ENCODE assay signal across 8 cellular contexts in genomic region chr12:6927999-6928702, GRCh38. TPM values are rescaled to one million over a fixed set of nuclear protein-coding genes. Genes with fewer than 3 reads are reported as not detected.
A peak's percentile ranks its signal among the peaks of the same experiment; 100 is the strongest.
DNase-seq lines count a peak whose midpoint lies in the region; ATAC-seq and TF ChIP-seq lines count a peak whose summit lies in the region.

No MANE protein-coding gene starts in this region.

- H3K4me1 ChIP-seq in Loucy (ENCODE audit: insufficient read depth, low read length, poor library complexity, severe bottlenecking) (peaks cover 62% of the 10 kb centered on the region), mononuclear cell (ENCODE audit: insufficient read depth, low read length) (peaks cover 43% of the 10 kb centered on the region)

- H3K9me3 ChIP-seq in Loucy (ENCODE audit: insufficient read depth, low read depth, low read length) (no peaks in the 10 kb centered on the region), mononuclear cell (ENCODE audit: low read depth, low read length) (no peaks in the 10 kb centered on the region)

- H3K4me3 Mint-ChIP-seq in CD14-positive monocyte, result peak overlapping the region; percentile 89 to 93
- H3K4me3 Mint-ChIP-seq in dendritic cell treated with granulocyte-macrophage colony-stimulating factor and Interleukin-4, amounts not matched to agents 40 ng/mL and 50 ng/mL, for 4 days, result peak overlapping the region; percentile 89

- H3K9ac ChIP-seq in Loucy (ENCODE audit: low read depth, low read length, poor library complexity, severe bottlenecking), result peak overlapping the region; percentile 96

- peaks cover 40% of the 10 kb centered on the region for H3K4me1 Mint-ChIP-seq in CD14-positive monocyte
- H3K4me1 Mint-ChIP-seq in dendritic cell treated with granulocyte-macrophage colony-stimulating factor and Interleukin-4, amounts not matched to agents 40 ng/mL and 50 ng/mL, for 4 days (ENCODE audit: low read depth), result peaks cover 65% of the 10 kb centered on the region

- peak overlapping the region in 5 of 7 donors; percentile 59 to 80 (median 68) for H3K27ac Mint-ChIP-seq in CD14-positive monocyte
- peak overlapping the region; percentile 75 for H3K27ac Mint-ChIP-seq in dendritic cell treated with granulocyte-macrophage colony-stimulating factor and Interleukin-4, amounts not matched to agents 40 ng/mL and 50 ng/mL, for 4 days

- no peak for ATAC-seq in GM21360 (IDR thresholded peaks at IDR 0.05; ENCODE audit: unreplicated experiment)

- peaks cover 0 to 5% (median 2%) of the 10 kb centered on the region in 7 donors for H3K9me3 Mint-ChIP-seq in CD14-positive monocyte
- H3K9me3 Mint-ChIP-seq in dendritic cell treated with granulocyte-macrophage colony-stimulating factor and Interleukin-4, amounts not matched to agents 40 ng/mL and 50 ng/mL, for 4 days, result no peaks in the 10 kb centered on the region

- POLR2A ChIA-PET in HEK293T (lab: Yijun Ruan, JAX), result interaction anchor here (1.1 to 8.3 kb wide), 5 partner anchors 9 to 59 kb away, joined by 3 to 174 read pairs (median 19); partner anchors contain the start of genes C12orf57, ENO2 and RNU7-1

- H2AFZ ChIP-seq in Loucy (ENCODE audit: low read length), result no peak overlapping the region

- H3K27me3 ChIP-seq in Loucy (ENCODE audit: insufficient read depth, low read length, poor library complexity, severe bottlenecking) (no peaks in the 10 kb centered on the region), mononuclear cell (ENCODE audit: insufficient read depth, low read length) (peaks cover 4% of the 10 kb centered on the region)

- H3K4me2 ChIP-seq in Loucy (ENCODE audit: low read depth, low read length, poor library complexity, severe bottlenecking), result peak overlapping the region; percentile 97

- H4K20me1 ChIP-seq in Loucy (ENCODE audit: insufficient read depth, low read length, poor library complexity, severe bottlenecking), result peaks cover 14% of the 10 kb centered on the region

- peaks cover 5 to 13% of the 10 kb centered on the region in 2 donors for H3K36me3 Mint-ChIP-seq in CD14-positive monocyte
- peaks cover 18% of the 10 kb centered on the region for H3K36me3 Mint-ChIP-seq in dendritic cell treated with granulocyte-macrophage colony-stimulating factor and Interleukin-4, amounts not matched to agents 40 ng/mL and 50 ng/mL, for 4 days (ENCODE audit: low read depth)

- no peaks in the 10 kb centered on the region for H3K9me2 ChIP-seq in Loucy (replicated peaks; ENCODE audit: low read depth, low read length)

- TF ChIP-seq CTCF in CD14-positive monocyte (IDR thresholded peaks at IDR 0.05), result no peak
- TF ChIP-seq CTCF in Loucy (conservative IDR thresholded peaks at IDR 0.05; ENCODE audit: low read length), result no peak

- peaks cover 34 to 57% (median 48%) of the 10 kb centered on the region in 3 donors for H3K27me3 Mint-ChIP-seq in CD14-positive monocyte (ENCODE audit: low read depth in 3 of 3)
- H3K27me3 Mint-ChIP-seq in dendritic cell treated with granulocyte-macrophage colony-stimulating factor and Interleukin-4, amounts not matched to agents 40 ng/mL and 50 ng/mL, for 4 days, result peaks cover 39% of the 10 kb centered on the region

- no peaks in the 10 kb centered on the region for H3K36me3 ChIP-seq in Loucy (ENCODE audit: insufficient read depth, low read length)

- DNase-seq in CD14-positive monocyte (ENCODE audit: low spot score), result no peak
- DNase-seq in AML-193 (lab: John Stamatoyannopoulos, UW), result no peak
- no peak for DNase-seq in DMS153 treated with DMSO at 0.1 percent for 48 hours (lab: John Stamatoyannopoulos, UW; ENCODE audit: unreplicated experiment)
- no peak for DNase-seq in HEK293T (ENCODE audit: extremely low spot score)

- CTCF ChIA-PET in HEK293T (lab: Yijun Ruan, JAX), result interaction anchor here (1.2 kb wide), 1 partner anchor 10 kb away, joined by 4 read pairs; no protein-coding TSS in a partner anchor

- H3K4me3 ChIP-seq in Loucy (ENCODE audit: low read length, poor library complexity, severe bottlenecking) (peak overlapping the region; percentile 90), mononuclear cell (ENCODE audit: low read length) (peak overlapping the region; percentile 50)

- H3F3A ChIP-seq in Loucy (ENCODE audit: low read depth), result no peaks in the 10 kb centered on the region

- intact Hi-C loops in CD14-positive monocyte (cut with micrococcal nuclease), result no loop called here
- intact Hi-C loops in dendritic cell treated with granulocyte-macrophage colony-stimulating factor and Interleukin-4, amounts not matched to agents 40 ng/mL and 50 ng/mL, for 4 days (cut with micrococcal nuclease), result no loop called here

- H3K79me2 ChIP-seq in Loucy (ENCODE audit: insufficient read depth, low read length), result peaks cover 56% of the 10 kb centered on the region

TF ChIP-seq in HEK293T, 16 proteins besides CTCF, POLR2A, EP300 and RAD21:
- TF ChIP-seq SUZ12 (IDR thresholded peaks at IDR 0.05), result no peak
- no peak for TF ChIP-seq ARNT (IDR thresholded peaks at IDR 0.05)
- TF ChIP-seq FOXK2 (IDR thresholded peaks at IDR 0.05), result no peak
- TF ChIP-seq TARDBP (IDR thresholded peaks at IDR 0.05), result no peak
- TF ChIP-seq FOXM1 (IDR thresholded peaks at IDR 0.05; ENCODE audit: borderline replicate concordance), result no peak
- no peak for TF ChIP-seq HDGF (IDR thresholded peaks at IDR 0.05; ENCODE audit: borderline replicate concordance)
- no peak for TF ChIP-seq NFRKB (IDR thresholded peaks at IDR 0.05)
- TF ChIP-seq LEF1 (IDR thresholded peaks at IDR 0.05; ENCODE audit: borderline replicate concordance), result no peak
- no peak for TF ChIP-seq ELF4 (IDR thresholded peaks at IDR 0.05)
- TF ChIP-seq BHLHE40 (IDR thresholded peaks at IDR 0.05; ENCODE audit: borderline replicate concordance), result no peak
- no peak for TF ChIP-seq FOXA1 (IDR thresholded peaks at IDR 0.05)
- TF ChIP-seq SP1 (IDR thresholded peaks at IDR 0.05), result no peak
- no peak for TF ChIP-seq ZNF384 (IDR thresholded peaks at IDR 0.05)
- TF ChIP-seq PKNOX1 (IDR thresholded peaks at IDR 0.05), result no peak

RNA-seq across cellular contexts. Expression of gene ATN1, which starts 0.4 kb away (rescaled TPM):
- under 1 TPM in 1 of 2 donors, not detected in 1; 0.40 TPM for polyA plus RNA-seq in CD14-positive monocyte
- total RNA-seq in mononuclear cell, result 4.6 TPM

RNA-seq across cellular contexts. Expression of gene ENO2, which starts 13.8 kb away (rescaled TPM):
- under 1 TPM; 0.09 to 0.19 TPM for polyA plus RNA-seq in CD14-positive monocyte
- total RNA-seq in mononuclear cell, result 11.4 TPM

RNA-seq across cellular contexts. Expression of gene RNU7-1, which starts 15.5 kb away (rescaled TPM):
- not detected for polyA plus RNA-seq in CD14-positive monocyte
- total RNA-seq in mononuclear cell, result not detected

RNA-seq across cellular contexts. Expression of gene C12orf57, which starts 15.7 kb away (rescaled TPM):
- polyA plus RNA-seq in CD14-positive monocyte, result 10 to 100 TPM; 19.1 to 24.2 TPM
- 274 TPM for total RNA-seq in mononuclear cell

RNA-seq across cellular contexts. Expression of gene PTPN6, which starts 23.0 kb away (rescaled TPM):
- polyA plus RNA-seq in CD14-positive monocyte, result 100 to 1,000 TPM; 449 to 562 TPM
- 99.9 TPM for total RNA-seq in mononuclear cell
